In the genomic region with DNA sequence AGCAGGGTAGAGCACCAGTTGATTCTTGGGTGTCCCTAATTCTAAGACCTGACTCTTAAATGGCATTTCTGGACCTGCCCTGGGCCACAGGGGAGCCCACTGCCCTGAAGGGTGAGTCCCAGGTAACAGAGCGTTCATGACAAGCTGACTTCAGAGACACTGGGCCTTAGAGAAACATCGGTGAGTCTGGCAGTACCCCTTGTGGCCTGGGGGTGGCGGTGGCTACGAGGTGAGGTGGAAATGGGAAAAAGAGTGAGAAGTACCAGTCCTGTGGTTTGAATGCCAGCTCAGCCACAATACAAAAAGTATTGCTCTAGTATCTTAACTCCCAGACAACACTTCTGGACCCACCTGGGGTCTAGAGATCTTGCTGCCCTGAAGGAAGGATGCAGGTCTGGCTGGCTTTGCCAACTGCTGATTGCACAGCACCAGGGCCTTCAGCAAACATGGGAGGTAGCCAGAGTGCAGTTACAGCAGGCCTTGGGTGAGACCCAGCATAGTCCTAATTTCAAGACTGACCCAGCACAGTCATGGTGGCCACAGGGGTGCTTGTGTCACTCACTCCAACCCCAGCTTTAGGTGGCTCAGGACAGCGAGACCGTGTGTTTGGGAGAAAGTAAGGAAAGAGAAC, we compare ENCODE assay signal across 1 cellular context.
TF ChIP-seq lines count a peak whose summit lies in the region.

No MANE protein-coding gene starts in this region.

TF ChIP-seq in HepG2, 621 proteins besides CTCF, POLR2A, EP300 and RAD21 (continued from another document and continues in another):
- TF ChIP-seq, protein P1, sequence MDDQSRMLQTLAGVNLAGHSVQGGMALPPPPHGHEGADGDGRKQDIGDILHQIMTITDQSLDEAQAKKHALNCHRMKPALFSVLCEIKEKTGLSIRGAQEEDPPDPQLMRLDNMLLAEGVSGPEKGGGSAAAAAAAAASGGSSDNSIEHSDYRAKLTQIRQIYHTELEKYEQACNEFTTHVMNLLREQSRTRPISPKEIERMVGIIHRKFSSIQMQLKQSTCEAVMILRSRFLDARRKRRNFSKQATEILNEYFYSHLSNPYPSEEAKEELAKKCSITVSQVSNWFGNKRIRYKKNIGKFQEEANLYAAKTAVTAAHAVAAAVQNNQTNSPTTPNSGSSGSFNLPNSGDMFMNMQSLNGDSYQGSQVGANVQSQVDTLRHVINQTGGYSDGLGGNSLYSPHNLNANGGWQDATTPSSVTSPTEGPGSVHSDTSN (CRISPR knock-in tag; IDR thresholded peaks at IDR 0.05; ENCODE audit: borderline replicate concordance): no peak
- TF ChIP-seq SKI (IDR thresholded peaks at IDR 0.05; ENCODE audit: partially characterized antibody): no peak
- TF ChIP-seq, protein P2, sequence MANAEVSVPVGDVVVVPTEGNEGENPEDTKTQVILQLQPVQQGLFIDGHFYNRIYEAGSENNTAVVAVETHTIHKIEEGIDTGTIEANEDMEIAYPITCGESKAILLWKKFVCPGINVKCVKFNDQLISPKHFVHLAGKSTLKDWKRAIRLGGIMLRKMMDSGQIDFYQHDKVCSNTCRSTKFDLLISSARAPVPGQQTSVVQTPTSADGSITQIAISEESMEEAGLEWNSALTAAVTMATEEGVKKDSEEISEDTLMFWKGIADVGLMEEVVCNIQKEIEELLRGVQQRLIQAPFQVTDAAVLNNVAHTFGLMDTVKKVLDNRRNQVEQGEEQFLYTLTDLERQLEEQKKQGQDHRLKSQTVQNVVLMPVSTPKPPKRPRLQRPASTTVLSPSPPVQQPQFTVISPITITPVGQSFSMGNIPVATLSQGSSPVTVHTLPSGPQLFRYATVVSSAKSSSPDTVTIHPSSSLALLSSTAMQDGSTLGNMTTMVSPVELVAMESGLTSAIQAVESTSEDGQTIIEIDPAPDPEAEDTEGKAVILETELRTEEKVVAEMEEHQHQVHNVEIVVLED (CRISPR knock-in tag; IDR thresholded peaks at IDR 0.05; ENCODE audit: borderline replicate concordance): no peak
- TF ChIP-seq, protein P3, sequence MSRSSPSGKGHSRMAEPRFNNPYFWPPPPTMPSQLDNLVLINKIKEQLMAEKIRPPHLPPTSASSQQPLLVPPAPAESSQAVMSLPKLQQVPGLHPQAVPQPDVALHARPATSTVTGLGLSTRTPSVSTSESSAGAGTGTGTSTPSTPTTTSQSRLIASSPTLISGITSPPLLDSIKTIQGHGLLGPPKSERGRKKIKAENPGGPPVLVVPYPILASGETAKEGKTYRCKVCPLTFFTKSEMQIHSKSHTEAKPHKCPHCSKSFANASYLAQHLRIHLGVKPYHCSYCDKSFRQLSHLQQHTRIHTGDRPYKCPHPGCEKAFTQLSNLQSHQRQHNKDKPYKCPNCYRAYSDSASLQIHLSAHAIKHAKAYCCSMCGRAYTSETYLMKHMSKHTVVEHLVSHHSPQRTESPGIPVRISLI (CRISPR knock-in tag; IDR thresholded peaks at IDR 0.05; ENCODE audit: borderline replicate concordance): no peak
- no peak for TF ChIP-seq IRX3 (CRISPR knock-in tag; IDR thresholded peaks at IDR 0.05; ENCODE audit: borderline replicate concordance, low read depth)
- no peak for TF ChIP-seq THYN1 (CRISPR knock-in tag; IDR thresholded peaks at IDR 0.05; ENCODE audit: borderline replicate concordance, low read depth)
- TF ChIP-seq TEAD3 (CRISPR knock-in tag; optimal IDR thresholded peaks at IDR 0.05; ENCODE audit: borderline replicate concordance): no peak
- TF ChIP-seq MIER2 (CRISPR knock-in tag; IDR thresholded peaks at IDR 0.05): no peak
- TF ChIP-seq, protein P4, sequence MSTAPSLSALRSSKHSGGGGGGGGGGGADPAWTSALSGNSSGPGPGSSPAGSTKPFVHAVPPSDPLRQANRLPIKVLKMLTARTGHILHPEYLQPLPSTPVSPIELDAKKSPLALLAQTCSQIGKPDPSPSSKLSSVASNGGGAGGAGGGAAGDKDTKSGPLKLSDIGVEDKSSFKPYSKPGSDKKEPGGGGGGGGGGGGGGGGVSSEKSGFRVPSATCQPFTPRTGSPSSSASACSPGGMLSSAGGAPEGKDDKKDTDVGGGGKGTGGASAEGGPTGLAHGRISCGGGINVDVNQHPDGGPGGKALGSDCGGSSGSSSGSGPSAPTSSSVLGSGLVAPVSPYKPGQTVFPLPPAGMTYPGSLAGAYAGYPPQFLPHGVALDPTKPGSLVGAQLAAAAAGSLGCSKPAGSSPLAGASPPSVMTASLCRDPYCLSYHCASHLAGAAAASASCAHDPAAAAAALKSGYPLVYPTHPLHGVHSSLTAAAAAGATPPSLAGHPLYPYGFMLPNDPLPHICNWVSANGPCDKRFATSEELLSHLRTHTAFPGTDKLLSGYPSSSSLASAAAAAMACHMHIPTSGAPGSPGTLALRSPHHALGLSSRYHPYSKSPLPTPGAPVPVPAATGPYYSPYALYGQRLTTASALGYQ (CRISPR knock-in tag; IDR thresholded peaks at IDR 0.05): no peak
- no peak for TF ChIP-seq ZBTB7B (CRISPR knock-in tag; IDR thresholded peaks at IDR 0.05)
- no peak for TF ChIP-seq HMG20A (CRISPR knock-in tag; IDR thresholded peaks at IDR 0.05; ENCODE audit: borderline replicate concordance)
- no peak for TF ChIP-seq HIVEP1 (CRISPR knock-in tag; IDR thresholded peaks at IDR 0.05)
- TF ChIP-seq ZNF792 (CRISPR knock-in tag; IDR thresholded peaks at IDR 0.05): no peak
- TF ChIP-seq, protein P5, sequence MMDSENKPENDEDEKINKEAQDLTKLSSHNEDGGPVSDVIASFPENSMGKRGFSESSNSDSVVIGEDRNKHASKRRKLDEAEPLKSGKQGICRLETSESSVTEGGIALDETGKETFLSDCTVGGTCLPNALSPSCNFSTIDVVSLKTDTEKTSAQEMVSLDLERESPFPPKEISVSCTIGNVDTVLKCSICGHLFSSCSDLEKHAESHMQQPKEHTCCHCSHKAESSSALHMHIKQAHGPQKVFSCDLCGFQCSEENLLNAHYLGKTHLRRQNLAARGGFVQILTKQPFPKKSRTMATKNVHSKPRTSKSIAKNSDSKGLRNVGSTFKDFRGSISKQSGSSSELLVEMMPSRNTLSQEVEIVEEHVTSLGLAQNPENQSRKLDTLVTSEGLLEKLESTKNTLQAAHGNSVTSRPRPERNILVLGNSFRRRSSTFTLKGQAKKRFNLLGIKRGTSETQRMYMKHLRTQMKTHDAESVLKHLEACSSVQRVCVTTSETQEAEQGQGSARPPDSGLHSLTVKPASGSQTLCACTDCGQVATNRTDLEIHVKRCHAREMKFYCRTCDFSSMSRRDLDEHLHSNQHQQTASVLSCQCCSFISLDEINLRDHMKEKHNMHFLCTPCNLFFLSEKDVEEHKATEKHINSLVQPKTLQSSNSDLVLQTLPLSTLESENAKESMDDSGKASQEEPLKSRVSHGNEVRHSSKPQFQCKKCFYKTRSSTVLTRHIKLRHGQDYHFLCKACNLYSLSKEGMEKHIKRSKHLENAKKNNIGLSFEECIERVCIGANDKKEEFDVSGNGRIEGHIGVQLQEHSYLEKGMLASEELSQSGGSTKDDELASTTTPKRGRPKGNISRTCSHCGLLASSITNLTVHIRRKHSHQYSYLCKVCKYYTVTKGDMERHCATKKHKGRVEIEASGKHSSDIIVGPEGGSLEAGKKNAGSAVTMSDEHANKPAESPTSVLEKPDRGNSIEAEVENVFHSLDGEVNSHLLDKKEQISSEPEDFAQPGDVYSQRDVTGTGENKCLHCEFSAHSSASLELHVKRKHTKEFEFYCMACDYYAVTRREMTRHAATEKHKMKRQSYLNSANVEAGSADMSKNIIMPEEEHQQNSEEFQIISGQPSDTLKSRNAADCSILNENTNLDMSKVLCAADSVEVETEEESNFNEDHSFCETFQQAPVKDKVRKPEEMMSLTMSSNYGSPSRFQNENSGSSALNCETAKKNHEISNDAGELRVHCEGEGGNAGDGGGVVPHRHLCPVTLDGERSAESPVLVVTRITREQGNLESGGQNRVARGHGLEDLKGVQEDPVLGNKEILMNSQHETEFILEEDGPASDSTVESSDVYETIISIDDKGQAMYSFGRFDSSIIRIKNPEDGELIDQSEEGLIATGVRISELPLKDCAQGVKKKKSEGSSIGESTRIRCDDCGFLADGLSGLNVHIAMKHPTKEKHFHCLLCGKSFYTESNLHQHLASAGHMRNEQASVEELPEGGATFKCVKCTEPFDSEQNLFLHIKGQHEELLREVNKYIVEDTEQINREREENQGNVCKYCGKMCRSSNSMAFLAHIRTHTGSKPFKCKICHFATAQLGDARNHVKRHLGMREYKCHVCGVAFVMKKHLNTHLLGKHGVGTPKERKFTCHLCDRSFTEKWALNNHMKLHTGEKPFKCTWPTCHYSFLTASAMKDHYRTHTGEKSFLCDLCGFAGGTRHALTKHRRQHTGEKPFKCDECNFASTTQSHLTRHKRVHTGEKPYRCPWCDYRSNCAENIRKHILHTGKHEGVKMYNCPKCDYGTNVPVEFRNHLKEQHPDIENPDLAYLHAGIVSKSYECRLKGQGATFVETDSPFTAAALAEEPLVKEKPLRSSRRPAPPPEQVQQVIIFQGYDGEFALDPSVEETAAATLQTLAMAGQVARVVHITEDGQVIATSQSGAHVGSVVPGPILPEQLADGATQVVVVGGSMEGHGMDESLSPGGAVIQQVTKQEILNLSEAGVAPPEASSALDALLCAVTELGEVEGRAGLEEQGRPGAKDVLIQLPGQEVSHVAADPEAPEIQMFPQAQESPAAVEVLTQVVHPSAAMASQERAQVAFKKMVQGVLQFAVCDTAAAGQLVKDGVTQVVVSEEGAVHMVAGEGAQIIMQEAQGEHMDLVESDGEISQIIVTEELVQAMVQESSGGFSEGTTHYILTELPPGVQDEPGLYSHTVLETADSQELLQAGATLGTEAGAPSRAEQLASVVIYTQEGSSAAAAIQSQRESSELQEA (CRISPR knock-in tag; IDR thresholded peaks at IDR 0.05; ENCODE audit: not compliant biosample characterization): peak; percentile 50
- TF ChIP-seq YEATS4 (CRISPR knock-in tag; IDR thresholded peaks at IDR 0.05; ENCODE audit: borderline replicate concordance): no peak
- TF ChIP-seq U2AF2 (IDR thresholded peaks at IDR 0.05; ENCODE audit: low read depth, low read length): no peak
- no peak for TF ChIP-seq ZNF446 (CRISPR knock-in tag; IDR thresholded peaks at IDR 0.05)
- TF ChIP-seq ZNF251 (CRISPR knock-in tag; IDR thresholded peaks at IDR 0.05): no peak
- TF ChIP-seq, protein P6, sequence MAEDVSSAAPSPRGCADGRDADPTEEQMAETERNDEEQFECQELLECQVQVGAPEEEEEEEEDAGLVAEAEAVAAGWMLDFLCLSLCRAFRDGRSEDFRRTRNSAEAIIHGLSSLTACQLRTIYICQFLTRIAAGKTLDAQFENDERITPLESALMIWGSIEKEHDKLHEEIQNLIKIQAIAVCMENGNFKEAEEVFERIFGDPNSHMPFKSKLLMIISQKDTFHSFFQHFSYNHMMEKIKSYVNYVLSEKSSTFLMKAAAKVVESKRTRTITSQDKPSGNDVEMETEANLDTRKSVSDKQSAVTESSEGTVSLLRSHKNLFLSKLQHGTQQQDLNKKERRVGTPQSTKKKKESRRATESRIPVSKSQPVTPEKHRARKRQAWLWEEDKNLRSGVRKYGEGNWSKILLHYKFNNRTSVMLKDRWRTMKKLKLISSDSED (CRISPR knock-in tag; IDR thresholded peaks at IDR 0.05): no peak
- TF ChIP-seq CAMTA2 (CRISPR knock-in tag; IDR thresholded peaks at IDR 0.05; ENCODE audit: borderline replicate concordance): no peak
- TF ChIP-seq KLF15 (CRISPR knock-in tag; IDR thresholded peaks at IDR 0.05; ENCODE audit: borderline replicate concordance): no peak
- TF ChIP-seq ZSCAN9 (CRISPR knock-in tag; IDR thresholded peaks at IDR 0.05; ENCODE audit: borderline replicate concordance): no peak
- TF ChIP-seq, protein P7, sequence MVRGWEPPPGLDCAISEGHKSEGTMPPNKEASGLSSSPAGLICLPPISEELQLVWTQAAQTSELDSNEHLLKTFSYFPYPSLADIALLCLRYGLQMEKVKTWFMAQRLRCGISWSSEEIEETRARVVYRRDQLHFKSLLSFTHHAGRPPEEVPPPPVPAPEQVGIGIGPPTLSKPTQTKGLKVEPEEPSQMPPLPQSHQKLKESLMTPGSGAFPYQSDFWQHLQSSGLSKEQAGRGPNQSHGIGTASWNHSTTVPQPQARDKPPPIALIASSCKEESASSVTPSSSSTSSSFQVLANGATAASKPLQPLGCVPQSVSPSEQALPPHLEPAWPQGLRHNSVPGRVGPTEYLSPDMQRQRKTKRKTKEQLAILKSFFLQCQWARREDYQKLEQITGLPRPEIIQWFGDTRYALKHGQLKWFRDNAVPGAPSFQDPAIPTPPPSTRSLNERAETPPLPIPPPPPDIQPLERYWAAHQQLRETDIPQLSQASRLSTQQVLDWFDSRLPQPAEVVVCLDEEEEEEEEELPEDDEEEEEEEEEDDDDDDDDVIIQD (CRISPR knock-in tag; IDR thresholded peaks at IDR 0.05; ENCODE audit: low read depth): peak; percentile 78; the same call in 1 of the 2 replicates
- no peak for TF ChIP-seq FOSL1 (CRISPR knock-in tag; IDR thresholded peaks at IDR 0.05; ENCODE audit: borderline replicate concordance)
- no peak for TF ChIP-seq ZNF781 (CRISPR knock-in tag; IDR thresholded peaks at IDR 0.05; ENCODE audit: borderline replicate concordance, not compliant biosample characterization)
- TF ChIP-seq, protein P8, sequence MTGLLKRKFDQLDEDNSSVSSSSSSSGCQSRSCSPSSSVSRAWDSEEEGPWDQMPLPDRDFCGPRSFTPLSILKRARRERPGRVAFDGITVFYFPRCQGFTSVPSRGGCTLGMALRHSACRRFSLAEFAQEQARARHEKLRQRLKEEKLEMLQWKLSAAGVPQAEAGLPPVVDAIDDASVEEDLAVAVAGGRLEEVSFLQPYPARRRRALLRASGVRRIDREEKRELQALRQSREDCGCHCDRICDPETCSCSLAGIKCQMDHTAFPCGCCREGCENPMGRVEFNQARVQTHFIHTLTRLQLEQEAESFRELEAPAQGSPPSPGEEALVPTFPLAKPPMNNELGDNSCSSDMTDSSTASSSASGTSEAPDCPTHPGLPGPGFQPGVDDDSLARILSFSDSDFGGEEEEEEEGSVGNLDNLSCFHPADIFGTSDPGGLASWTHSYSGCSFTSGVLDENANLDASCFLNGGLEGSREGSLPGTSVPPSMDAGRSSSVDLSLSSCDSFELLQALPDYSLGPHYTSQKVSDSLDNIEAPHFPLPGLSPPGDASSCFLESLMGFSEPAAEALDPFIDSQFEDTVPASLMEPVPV (CRISPR knock-in tag; IDR thresholded peaks at IDR 0.05): no peak
- TF ChIP-seq, protein P9, sequence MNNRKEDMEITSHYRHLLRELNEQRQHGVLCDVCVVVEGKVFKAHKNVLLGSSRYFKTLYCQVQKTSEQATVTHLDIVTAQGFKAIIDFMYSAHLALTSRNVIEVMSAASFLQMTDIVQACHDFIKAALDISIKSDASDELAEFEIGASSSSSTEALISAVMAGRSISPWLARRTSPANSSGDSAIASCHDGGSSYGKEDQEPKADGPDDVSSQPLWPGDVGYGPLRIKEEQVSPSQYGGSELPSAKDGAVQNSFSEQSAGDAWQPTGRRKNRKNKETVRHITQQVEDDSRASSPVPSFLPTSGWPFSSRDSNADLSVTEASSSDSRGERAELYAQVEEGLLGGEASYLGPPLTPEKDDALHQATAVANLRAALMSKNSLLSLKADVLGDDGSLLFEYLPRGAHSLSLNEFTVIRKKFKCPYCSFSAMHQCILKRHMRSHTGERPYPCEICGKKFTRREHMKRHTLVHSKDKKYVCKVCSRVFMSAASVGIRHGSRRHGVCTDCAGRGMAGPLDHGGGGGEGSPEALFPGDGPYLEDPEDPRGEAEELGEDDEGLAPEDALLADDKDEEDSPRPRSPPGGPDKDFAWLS (CRISPR knock-in tag; IDR thresholded peaks at IDR 0.05; ENCODE audit: borderline replicate concordance): no peak
- no peak for TF ChIP-seq HDAC1 (CRISPR knock-in tag; IDR thresholded peaks at IDR 0.05)
- TF ChIP-seq ZNF343 (CRISPR knock-in tag; IDR thresholded peaks at IDR 0.05): no peak
- no peak for TF ChIP-seq ZNF333 (CRISPR knock-in tag; IDR thresholded peaks at IDR 0.05; ENCODE audit: borderline replicate concordance)
- no peak for TF ChIP-seq KDM3A (CRISPR knock-in tag; IDR thresholded peaks at IDR 0.05; ENCODE audit: low read depth)
- TF ChIP-seq ZNF547 (CRISPR knock-in tag; IDR thresholded peaks at IDR 0.05): no peak
- TF ChIP-seq TRIM24 (CRISPR knock-in tag; IDR thresholded peaks at IDR 0.05): no peak
- TF ChIP-seq NFATC3 (CRISPR knock-in tag; IDR thresholded peaks at IDR 0.05): no peak
- no peak for TF ChIP-seq NBN (conservative IDR thresholded peaks at IDR 0.05)
- no peak for TF ChIP-seq NFIB (CRISPR knock-in tag; IDR thresholded peaks at IDR 0.05; ENCODE audit: borderline replicate concordance)
- TF ChIP-seq ONECUT2 (CRISPR knock-in tag; IDR thresholded peaks at IDR 0.05): no peak
